ENCODE assay signal across 17 cellular contexts in the genomic region with DNA sequence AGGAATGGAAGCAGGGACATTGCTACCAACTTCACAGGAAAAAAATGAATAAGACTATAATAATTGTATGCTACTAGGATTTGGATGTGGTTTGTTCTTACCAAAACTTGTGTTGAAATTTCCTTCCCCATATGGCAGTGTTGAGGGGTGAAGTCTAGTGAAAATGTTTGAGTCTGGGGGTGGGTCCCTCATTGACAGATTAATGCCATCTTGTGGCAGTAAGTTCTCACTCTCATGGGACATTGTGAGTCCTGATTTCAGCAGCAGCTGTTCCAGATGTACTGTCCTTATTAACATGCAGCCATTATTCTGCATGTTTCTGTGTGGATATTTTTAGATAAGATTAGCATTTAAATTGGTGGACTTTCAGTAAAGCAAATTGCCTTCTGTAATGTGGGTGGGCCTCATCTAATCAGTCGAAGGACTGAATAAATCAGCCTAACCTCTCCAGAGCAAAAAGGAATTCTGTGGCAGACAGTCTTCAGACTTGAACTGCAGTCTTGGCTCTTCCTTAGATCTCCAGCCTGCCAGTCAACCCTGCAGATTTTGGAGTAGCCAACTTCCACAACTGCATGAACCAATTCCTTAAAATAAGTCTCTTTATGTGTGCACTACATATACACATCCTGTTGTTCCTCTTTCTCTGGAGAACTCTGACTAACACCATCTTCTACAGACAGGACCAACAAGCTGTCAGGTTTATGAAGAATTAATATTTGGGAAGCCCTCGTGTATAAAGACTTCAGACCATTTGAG.
"Had no signal": no experiment of that assay in that cellular context is flagged by ENCODE, and none has a peak within 500 bp of the region (broad histone marks: within the 10 kb centered on the region; RNA-seq: fewer than 3 reads in every experiment).

No MANE protein-coding gene starts in this region.

- H3K4me3 ChIP-seq: esophagus squamous epithelium, right atrium auricular region, suprapubic skin had no signal

- H3K27ac Mint-ChIP-seq: activated naive CD4-positive, alpha-beta T cell treated with anti-CD3 and anti-CD28 coated beads for 36 hours; activated naive CD8-positive, alpha-beta T cell treated with anti-CD3 and anti-CD28 coated beads, Interleukin-2, amount 50 U/mL, for 24 hours; progenitor cell of endocrine pancreas; stimulated activated naive CD8-positive, alpha-beta T cell treated with anti-CD3 and anti-CD28 coated beads, Interleukin-15, Interleukin-2, amounts not matched to agents 100 ng/mL and 50 ng/mL, for 24 hours had no signal

- H3K9me3 ChIP-seq: esophagus squamous epithelium, right atrium auricular region had no signal

- ATAC-seq: activated naive CD8-positive, alpha-beta T cell treated with anti-CD3 and anti-CD28 coated beads, Interleukin-2, amount 50 U/mL, for 24 hours; left lobe of liver had no signal

- DNase-seq: activated naive CD4-positive, alpha-beta T cell treated with anti-CD3 and anti-CD28 coated beads for 36 hours; activated naive CD8-positive, alpha-beta T cell treated with anti-CD3 and anti-CD28 coated beads, Interleukin-2, amount 50 U/mL, for 24 hours; activated T-cell treated with anti-CD3 and anti-CD28 coated beads for 4 hours; aorta; cortex of kidney; effector CD4-positive, alpha-beta T cell; esophagus squamous epithelium; foreskin fibroblast; hippocampal formation; midbrain; small intestine; trophoblast cell had no signal

- H3K9me3 Mint-ChIP-seq: activated naive CD4-positive, alpha-beta T cell treated with anti-CD3 and anti-CD28 coated beads for 36 hours; activated naive CD8-positive, alpha-beta T cell treated with anti-CD3 and anti-CD28 coated beads, Interleukin-2, amount 50 U/mL, for 24 hours; stimulated activated naive CD8-positive, alpha-beta T cell treated with anti-CD3 and anti-CD28 coated beads, Interleukin-15, Interleukin-2, amounts not matched to agents 100 ng/mL and 50 ng/mL, for 24 hours had no signal

- H3K27me3 Mint-ChIP-seq: progenitor cell of endocrine pancreas had no signal

- H3K36me3 ChIP-seq: esophagus squamous epithelium, right atrium auricular region, suprapubic skin had no signal

- H3K4me3 Mint-ChIP-seq: activated naive CD4-positive, alpha-beta T cell treated with anti-CD3 and anti-CD28 coated beads for 36 hours; activated naive CD8-positive, alpha-beta T cell treated with anti-CD3 and anti-CD28 coated beads, Interleukin-2, amount 50 U/mL, for 24 hours; stimulated activated naive CD8-positive, alpha-beta T cell treated with anti-CD3 and anti-CD28 coated beads, Interleukin-15, Interleukin-2, amounts not matched to agents 100 ng/mL and 50 ng/mL, for 24 hours had no signal

- H3K27ac ChIP-seq: esophagus squamous epithelium, right atrium auricular region, suprapubic skin had no signal

- H3K4me1 ChIP-seq: esophagus squamous epithelium, right atrium auricular region, suprapubic skin had no signal

- H3K27me3 ChIP-seq: esophagus squamous epithelium, right atrium auricular region, suprapubic skin had no signal
